Comparison of ENCODE assay signal across 8 cellular contexts in genomic region chr9:91192379-91192775, GRCh38.
DNase-seq lines count a peak whose midpoint lies in the region; ATAC-seq and TF ChIP-seq lines count a peak whose summit lies in the region.

No MANE protein-coding gene starts in this region.

- peaks cover 13% of the 10 kb centered on the region for H3K9me3 Mint-ChIP-seq in WTC11
- peaks cover 12 to 14% of the 10 kb centered on the region in 2 donors for H3K9me3 Mint-ChIP-seq in stimulated activated naive CD8-positive, alpha-beta T cell treated with anti-CD3 and anti-CD28 coated beads, Interleukin-15, amount 100 ng/mL, for 72 hours

- no peaks in the 10 kb centered on the region for H4K20me1 ChIP-seq in SK-N-SH (ENCODE audit: insufficient read depth)

- no peaks in the 10 kb centered on the region for H3K9me3 ChIP-seq in SK-N-SH
- H3K9me3 ChIP-seq in left ventricle myocardium inferior (replicated peaks), result peaks cover 4% of the 10 kb centered on the region

- peaks cover 3 to 25% of the 10 kb centered on the region in 2 experiments; a peak in 3 of 4 replicates for H3K4me1 ChIP-seq in SK-N-SH (ENCODE audit: control insufficient read depth in 1 of 2, insufficient read depth in 2 of 2, low read depth in 1 of 2, low read length in 1 of 2)
- peaks cover 64% of the 10 kb centered on the region for H3K4me1 ChIP-seq in left ventricle myocardium inferior

- H3K4me3 Mint-ChIP-seq in WTC11, result peak overlapping the region; percentile 43
- peak overlapping the region; percentile 32 to 45 for H3K4me3 Mint-ChIP-seq in stimulated activated naive CD8-positive, alpha-beta T cell treated with anti-CD3 and anti-CD28 coated beads, Interleukin-15, amount 100 ng/mL, for 72 hours

- no peaks in the 10 kb centered on the region for H3K36me3 ChIP-seq in SK-N-SH (replicated peaks in 1 of 2; ENCODE audit: control insufficient read depth in 1 of 2, insufficient read depth in 2 of 2, low read length in 1 of 2)
- no peaks in the 10 kb centered on the region for H3K36me3 ChIP-seq in left ventricle myocardium inferior
- no peaks in the 10 kb centered on the region for H3K36me3 ChIP-seq in H7 (replicated peaks; ENCODE audit: control insufficient read depth, insufficient read depth, low read length)

- H3K4me2 ChIP-seq in SK-N-SH, result peak overlapping the region; percentile 73

- no peak overlapping the region for H3K4me3 ChIP-seq in SK-N-SH (ENCODE audit: low read depth in 2 of 2, low read length in 1 of 2)
- peak overlapping the region; percentile 67 for H3K4me3 ChIP-seq in left ventricle myocardium inferior
- H3K4me3 ChIP-seq in H7 (ENCODE audit: insufficient read depth, low read depth, low read length), result no peak overlapping the region

- intact Hi-C loops in left ventricle myocardium inferior (cut with micrococcal nuclease), result no loop called here

- peaks cover 38% of the 10 kb centered on the region for H3K27me3 Mint-ChIP-seq in WTC11 (ENCODE audit: low read depth)
- H3K27me3 Mint-ChIP-seq in stimulated activated naive CD8-positive, alpha-beta T cell treated with anti-CD3 and anti-CD28 coated beads, Interleukin-15, amount 100 ng/mL, for 72 hours, result no peaks in the 10 kb centered on the region

- H3K27me3 ChIP-seq in SK-N-SH (ENCODE audit: insufficient read depth) (no peaks in the 10 kb centered on the region), left ventricle myocardium inferior (ENCODE audit: low read depth) (no peaks in the 10 kb centered on the region), H7 (ENCODE audit: control insufficient read depth, insufficient read depth, low read length) (peaks cover 15% of the 10 kb centered on the region)

- no peak for TF ChIP-seq RAD21 in SK-N-SH (IDR thresholded peaks at IDR 0.05; ENCODE audit: low read length)

- peak overlapping the region; percentile 48; the same call in 1 of the 2 replicates for H3K9ac ChIP-seq in SK-N-SH

- CTCF ChIA-PET in SK-N-SH (lab: Yijun Ruan, JAX), result interaction anchor here (1.0 kb wide), 1 partner anchor 103 kb away, joined by 3 read pairs; no protein-coding TSS in a partner anchor
- CTCF ChIA-PET in WTC11 (lab: Charles Lee), result interaction anchor here (1.0 kb wide), 1 partner anchor 277 kb away, joined by 5 read pairs; no protein-coding TSS in a partner anchor

- H3K9me2 ChIP-seq in SK-N-SH, result no peaks in the 10 kb centered on the region

- no peak for TF ChIP-seq CTCF in SK-N-SH (IDR thresholded peaks at IDR 0.05)
- no peak for TF ChIP-seq CTCF in WTC11 (IDR thresholded peaks at IDR 0.05)
- no peak for TF ChIP-seq CTCF in left ventricle myocardium inferior (IDR thresholded peaks at IDR 0.05; ENCODE audit: borderline replicate concordance)

- H3K4me1 Mint-ChIP-seq in WTC11, result peaks cover 18% of the 10 kb centered on the region
- H3K4me1 Mint-ChIP-seq in stimulated activated naive CD8-positive, alpha-beta T cell treated with anti-CD3 and anti-CD28 coated beads, Interleukin-15, amount 100 ng/mL, for 72 hours, result peaks cover 63% of the 10 kb centered on the region

- TF ChIP-seq EP300 in SK-N-SH (IDR thresholded peaks at IDR 0.05; ENCODE audit: borderline replicate concordance in 1 of 2, low read depth in 1 of 2, low read length in 1 of 2), result no peak

- H3K27ac Mint-ChIP-seq in WTC11, result no peak overlapping the region
- peak overlapping the region; percentile 59 to 83 for H3K27ac Mint-ChIP-seq in stimulated activated naive CD8-positive, alpha-beta T cell treated with anti-CD3 and anti-CD28 coated beads, Interleukin-15, amount 100 ng/mL, for 72 hours

- WGBS in SK-N-SH (ENCODE audit: low lambda C conversion rate), result 79% methylated on average over 3 of the region's 3 CpGs

- POLR2A ChIA-PET in SK-N-SH (lab: Yijun Ruan, JAX), result no interaction called here
- POLR2A ChIA-PET in WTC11 (lab: Charles Lee), result no interaction called here

- no peaks in the 10 kb centered on the region for H3K79me2 ChIP-seq in SK-N-SH (ENCODE audit: insufficient read depth)

- peak overlapping the region in 1 of 2 experiments; percentile 97; a peak in 2 of 4 replicates for H3K27ac ChIP-seq in SK-N-SH (ENCODE audit: low read depth in 2 of 2, low read length in 1 of 2)
- H3K27ac ChIP-seq in left ventricle myocardium inferior (replicated peaks), result peak overlapping the region; percentile 100

- DNase-seq in SK-N-SH (no peak), WTC11 (ENCODE audit: low spot score) (no peak), left ventricle myocardium inferior (no peak), H7 (no peak), nucleus accumbens (lab: John Stamatoyannopoulos, UW) (no peak), GOT3 (lab: John Stamatoyannopoulos, UW) (no peak)
- DNase-seq in stimulated activated naive CD8-positive, alpha-beta T cell treated with anti-CD3 and anti-CD28 coated beads, Interleukin-15, amount 100 ng/mL, for 72 hours, result no peak

- no peak for ATAC-seq in SK-N-SH treated with all-trans-retinoic acid at 6 μM for 48 hours
- no peak for ATAC-seq in WTC11
- no peak for ATAC-seq in stimulated activated naive CD8-positive, alpha-beta T cell treated with anti-CD3 and anti-CD28 coated beads, Interleukin-15, amount 100 ng/mL, for 72 hours

- H3K36me3 Mint-ChIP-seq in WTC11, result peaks cover 12% of the 10 kb centered on the region

- H3F3A ChIP-seq in SK-N-SH (replicated peaks; ENCODE audit: insufficient read depth), result peaks cover 12% of the 10 kb centered on the region

- H2AFZ ChIP-seq in SK-N-SH (ENCODE audit: low read depth), result peak overlapping the region; percentile 32; the same call in 1 of the 2 replicates

TF ChIP-seq in SK-N-SH, 30 proteins besides CTCF, POLR2A, EP300 and RAD21:
- TF ChIP-seq RFX5 (IDR thresholded peaks at IDR 0.05; ENCODE audit: low read length) (no peak), TAF1 (IDR thresholded peaks at IDR 0.05; ENCODE audit: borderline replicate concordance, low read depth, low read length) (no peak)

TF ChIP-seq in SK-N-SH treated with all-trans-retinoic acid at 6 μM for 48 hours, 23 proteins besides CTCF, POLR2A, EP300 and RAD21:
- TF ChIP-seq PATZ1 (CRISPR knock-in tag; IDR thresholded peaks at IDR 0.05; ENCODE audit: borderline replicate concordance) (no peak), ESRRG (CRISPR knock-in tag; IDR thresholded peaks at IDR 0.05) (no peak), TOX (CRISPR knock-in tag; IDR thresholded peaks at IDR 0.05; ENCODE audit: borderline replicate concordance) (no peak), ISL1 (CRISPR knock-in tag; IDR thresholded peaks at IDR 0.05) (no peak), ZNF70 (CRISPR knock-in tag; IDR thresholded peaks at IDR 0.05) (no peak), ZNF8 (CRISPR knock-in tag; IDR thresholded peaks at IDR 0.05) (no peak), BACH2 (CRISPR knock-in tag; IDR thresholded peaks at IDR 0.05; ENCODE audit: borderline replicate concordance) (no peak)

TF ChIP-seq in WTC11, 78 proteins besides CTCF, POLR2A, EP300 and RAD21 (continues in another document):
- no peak for TF ChIP-seq STAT6 (CRISPR knock-in tag; conservative IDR thresholded peaks at IDR 0.05; ENCODE audit: low read depth)
- no peak for TF ChIP-seq FOXP4 (CRISPR knock-in tag; IDR thresholded peaks at IDR 0.05)
- TF ChIP-seq TEAD4 (CRISPR knock-in tag; IDR thresholded peaks at IDR 0.05), result no peak
- no peak for TF ChIP-seq ELF4 (CRISPR knock-in tag; IDR thresholded peaks at IDR 0.05; ENCODE audit: low read depth)
- no peak for TF ChIP-seq ZNF232 (CRISPR knock-in tag; IDR thresholded peaks at IDR 0.05)
- TF ChIP-seq, protein P1, sequence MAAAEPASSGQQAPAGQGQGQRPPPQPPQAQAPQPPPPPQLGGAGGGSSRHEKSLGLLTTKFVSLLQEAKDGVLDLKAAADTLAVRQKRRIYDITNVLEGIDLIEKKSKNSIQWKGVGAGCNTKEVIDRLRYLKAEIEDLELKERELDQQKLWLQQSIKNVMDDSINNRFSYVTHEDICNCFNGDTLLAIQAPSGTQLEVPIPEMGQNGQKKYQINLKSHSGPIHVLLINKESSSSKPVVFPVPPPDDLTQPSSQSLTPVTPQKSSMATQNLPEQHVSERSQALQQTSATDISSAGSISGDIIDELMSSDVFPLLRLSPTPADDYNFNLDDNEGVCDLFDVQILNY (CRISPR knock-in tag; IDR thresholded peaks at IDR 0.05), result no peak
- no peak for TF ChIP-seq ESRRA (CRISPR knock-in tag; IDR thresholded peaks at IDR 0.05; ENCODE audit: borderline replicate concordance)
- TF ChIP-seq FOXJ3 (CRISPR knock-in tag; IDR thresholded peaks at IDR 0.05; ENCODE audit: borderline replicate concordance), result no peak
